ENCODE assay signal across 27 cellular contexts in genomic region chr2:135890830-135891229, GRCh38. TPM values are rescaled to one million over a fixed set of nuclear protein-coding genes. Genes with fewer than 3 reads are reported as not detected.
DNase-seq lines count a peak whose midpoint lies in the region; ATAC-seq and TF ChIP-seq lines count a peak whose summit lies in the region.
"Had no signal": no experiment of that assay in that cellular context is flagged by ENCODE, and none has a peak within 500 bp of the region (broad histone marks: within the 10 kb centered on the region; RNA-seq: fewer than 3 reads in every experiment).

No MANE protein-coding gene starts in this region.

- no peak overlapping the region for H3K4me3 ChIP-seq in breast epithelium
- H3K4me3 ChIP-seq: heart left ventricle, right lobe of liver, suprapubic skin had no signal

- DNase-seq in AML-193 (lab: John Stamatoyannopoulos, UW) (peak; percentile 15 to 22), GF-D8 (lab: John Stamatoyannopoulos, UW) (peak; percentile 24), NOMO-1 treated with DMSO at 0.1 percent for 48 hours (lab: John Stamatoyannopoulos, UW; ENCODE audit: unreplicated experiment) (peak; percentile 85), globus pallidus (ENCODE audit: low spot score) (peak; percentile 13), dedifferentiated amniotic fluid mesenchymal stem cell (ENCODE audit: extremely low spot score) (no peak), foreskin melanocyte (no peak), breast epithelium (ENCODE audit: low spot score in 2 of 2) (no peak)
- DNase-seq: activated CD4-positive, alpha-beta T cell treated with anti-CD3 and anti-CD28 coated beads for 48 hours; activated naive CD4-positive, alpha-beta T cell treated with anti-CD3 and anti-CD28 coated beads for 36 hours; COR-L47; DMS53; effector memory CD4-positive, alpha-beta T cell; erythroblast; heart left ventricle; NCI-H1105 treated with DMSO at 0.1 percent for 48 hours; NCI-H2029; NCI-H69; right lobe of liver; RPMI8226; stimulated activated CD4-positive, alpha-beta T cell treated with anti-CD3 and anti-CD28 coated beads, Interleukin-4, amount 100 ng/mL, for 24 hours; stimulated activated naive B cell treated with anti-CD40 and anti-IgM and Interleukin-4, amounts not matched to agents 10 μg/mL and 1 μg/mL and 100 μg/mL, for 72 hours; T-helper 17 cell had no signal

- H3K9me3 ChIP-seq in breast epithelium: no peaks in the 10 kb centered on the region
- H3K9me3 ChIP-seq: right lobe of liver, suprapubic skin had no signal

- intact Hi-C loops in breast epithelium (cut with DNase I; ENCODE audit: low total_unique reads): no loop called here

- no peak for ATAC-seq in HG03457 (IDR thresholded peaks at IDR 0.05; ENCODE audit: unreplicated experiment)
- ATAC-seq: HepG2; stimulated activated naive B cell treated with anti-CD40 and anti-IgM and Interleukin-4, amounts not matched to agents 10 μg/mL and 1 μg/mL and 100 μg/mL, for 72 hours; T-helper 17 cell had no signal

- no peak overlapping the region for H3K27ac ChIP-seq in breast epithelium
- H3K27ac ChIP-seq: HL-60, right lobe of liver, suprapubic skin had no signal

- H3K36me3 ChIP-seq in breast epithelium: no peaks in the 10 kb centered on the region
- H3K36me3 ChIP-seq: heart left ventricle, right lobe of liver, suprapubic skin had no signal

- no peak for TF ChIP-seq POLR2A in breast epithelium (IDR thresholded peaks at IDR 0.05)

- H3K4me1 ChIP-seq in breast epithelium: no peaks in the 10 kb centered on the region
- H3K4me1 ChIP-seq: right lobe of liver, suprapubic skin had no signal

- no peaks in the 10 kb centered on the region for H3K27me3 ChIP-seq in breast epithelium
- H3K27me3 ChIP-seq: heart left ventricle, right lobe of liver, suprapubic skin had no signal

- no peak for TF ChIP-seq CTCF in breast epithelium (IDR thresholded peaks at IDR 0.05)

RNA-seq across cellular contexts. Expression of gene MCM6, which starts 14.6 kb away (rescaled TPM):
- total RNA-seq in breast epithelium: 10 to 100 TPM; 10.9 to 11.8 (median 11.3) TPM

RNA-seq across cellular contexts. Expression of gene LCT, which starts 53.8 kb away (rescaled TPM):
- total RNA-seq in breast epithelium: not detected
- total RNA-seq: HepG2, suprapubic skin, ureter had no signal

Comparison
In these comparisons a context has a peak if more than half of its experiments do, and no peak if none do; other contexts are left out.
1. DNase-seq: peak in AML-193 (2 of 2), GF-D8 (single experiment), NOMO-1 treated with DMSO at 0.1 percent for 48 hours (single experiment) and globus pallidus (single experiment); none in dedifferentiated amniotic fluid mesenchymal stem cell (single experiment), foreskin melanocyte (single experiment) and breast epithelium (0 of 2).